Comparison of ENCODE assay signal across 26 cellular contexts in the genomic region with DNA sequence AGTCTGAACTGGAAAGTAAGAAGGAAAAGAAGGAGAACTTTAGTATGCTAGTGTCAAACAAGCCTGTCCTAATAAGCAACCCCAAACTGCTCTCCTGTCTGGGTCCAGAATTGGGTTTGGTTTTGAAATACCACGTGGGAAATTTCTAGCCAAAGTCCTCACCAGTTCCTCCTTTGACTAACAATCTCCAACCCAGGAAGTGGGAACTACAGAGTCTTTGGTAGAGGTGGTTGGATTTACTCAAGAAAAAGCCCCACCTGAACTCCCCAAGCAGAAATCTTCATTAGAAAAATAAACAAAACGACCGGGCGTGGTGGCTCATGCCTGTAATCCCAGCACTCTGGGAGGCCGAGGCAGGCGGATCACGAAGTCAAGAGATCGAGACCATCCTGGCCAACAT. TPM values are rescaled to one million over a fixed set of nuclear protein-coding genes. Genes with fewer than 3 reads are reported as not detected.
DNase-seq lines count a peak whose midpoint lies in the region; ATAC-seq, FAIRE-seq and TF ChIP-seq lines count a peak whose summit lies in the region.
"Had no signal": no experiment of that assay in that cellular context is flagged by ENCODE, and none has a peak within 500 bp of the region (broad histone marks: within the 10 kb centered on the region; RNA-seq: fewer than 3 reads in every experiment).

No MANE protein-coding gene starts in this region.

- H3K4me3 Mint-ChIP-seq in GM23338 = no peak overlapping the region
- no peak overlapping the region for H3K4me3 Mint-ChIP-seq in stimulated activated memory B cell treated with anti-CD40 and anti-IgM and Interleukin-4, amounts not matched to agents 10 μg/mL and 1 μg/mL and 100 μg/mL, for 72 hours
- H3K4me3 Mint-ChIP-seq: CD4-positive, alpha-beta T cell; IgD-negative memory B cell had no signal

- H3K27ac ChIP-seq in GM23338 (ENCODE audit: low read depth) (no peak overlapping the region), ascending aorta (no peak overlapping the region), kidney (ENCODE audit: low read depth in 2 of 2, low read length in 2 of 2) (no peak overlapping the region)

- no peaks in the 10 kb centered on the region for H3K79me2 ChIP-seq in GM23338 (replicated peaks; ENCODE audit: insufficient read depth)

- H3K4me1 ChIP-seq in GM23338 (ENCODE audit: insufficient read depth) = no peaks in the 10 kb centered on the region; the same call in 1 of the 2 replicates
- H3K4me1 ChIP-seq in mucosa of descending colon (ENCODE audit: low read depth) = peaks cover 31% of the 10 kb centered on the region
- H3K4me1 ChIP-seq in ascending aorta = no peaks in the 10 kb centered on the region
- H3K4me1 ChIP-seq in kidney (ENCODE audit: control insufficient read depth in 1 of 2, insufficient read depth in 1 of 2, low read depth in 1 of 2, low read length in 2 of 2) = peaks cover 0 to 2% of the 10 kb centered on the region in 2 donors

- H4K20me1 ChIP-seq in GM23338 (replicated peaks; ENCODE audit: insufficient read depth) = no peaks in the 10 kb centered on the region

- no peaks in the 10 kb centered on the region for H3K36me3 Mint-ChIP-seq in GM23338 (ENCODE audit: low read depth)
- H3K36me3 Mint-ChIP-seq in stimulated activated memory B cell treated with anti-CD40 and anti-IgM and Interleukin-4, amounts not matched to agents 10 μg/mL and 1 μg/mL and 100 μg/mL, for 72 hours = no peaks in the 10 kb centered on the region
- H3K36me3 Mint-ChIP-seq: IgD-negative memory B cell had no signal

- no peaks in the 10 kb centered on the region for H3K27me3 ChIP-seq in GM23338 (ENCODE audit: insufficient read depth)
- H3K27me3 ChIP-seq in ascending aorta = no peaks in the 10 kb centered on the region
- H3K27me3 ChIP-seq: Peyer's patch had no signal

- TF ChIP-seq CTCF in GM23338 (conservative IDR thresholded peaks at IDR 0.05; ENCODE audit: low read depth in 2 of 2) = no peak
- no peak for TF ChIP-seq CTCF in mucosa of descending colon (IDR thresholded peaks at IDR 0.05)
- TF ChIP-seq CTCF in ascending aorta (IDR thresholded peaks at IDR 0.05) = no peak
- TF ChIP-seq CTCF in kidney (IDR thresholded peaks at IDR 0.05; ENCODE audit: borderline replicate concordance, extremely low read depth, insufficient read depth) = no peak

- H3K9me3 Mint-ChIP-seq in GM23338 = no peaks in the 10 kb centered on the region
- H3K9me3 Mint-ChIP-seq in stimulated activated memory B cell treated with anti-CD40 and anti-IgM and Interleukin-4, amounts not matched to agents 10 μg/mL and 1 μg/mL and 100 μg/mL, for 72 hours = no peaks in the 10 kb centered on the region
- H3K9me3 Mint-ChIP-seq: CD4-positive, alpha-beta T cell; IgD-negative memory B cell had no signal

- peak overlapping the region; percentile 47; the same call in 1 of the 2 replicates for H2AFZ ChIP-seq in GM23338

- H3K36me3 ChIP-seq in GM23338 (ENCODE audit: insufficient read depth) (no peaks in the 10 kb centered on the region), mucosa of descending colon (ENCODE audit: low read depth) (no peaks in the 10 kb centered on the region), ascending aorta (no peaks in the 10 kb centered on the region), kidney (ENCODE audit: control insufficient read depth in 1 of 2, insufficient read depth in 2 of 2, low read length in 2 of 2) (no peaks in the 10 kb centered on the region)
- H3K36me3 ChIP-seq: Peyer's patch had no signal

- peaks cover 10% of the 10 kb centered on the region for H3K27me3 Mint-ChIP-seq in GM23338 (ENCODE audit: insufficient read depth, low read depth, poor library complexity)
- H3K27me3 Mint-ChIP-seq in stimulated activated memory B cell treated with anti-CD40 and anti-IgM and Interleukin-4, amounts not matched to agents 10 μg/mL and 1 μg/mL and 100 μg/mL, for 72 hours = peaks cover 10% of the 10 kb centered on the region

- intact Hi-C loops in mucosa of descending colon (cut with DNase I, micrococcal nuclease) = no loop called here
- intact Hi-C loops in ascending aorta (cut with DNase I) = no loop called here
- intact Hi-C loops in kidney (cut with DNase I) = no loop called here

- ATAC-seq in GM23338 (no peak), mucosa of descending colon (peak; percentile 66)
- no peak for ATAC-seq in stimulated activated memory B cell treated with anti-CD40 and anti-IgM and Interleukin-4, amounts not matched to agents 10 μg/mL and 1 μg/mL and 100 μg/mL, for 72 hours
- ATAC-seq: SK-N-SH treated with all-trans-retinoic acid at 6 μM for 48 hours had no signal

- DNase-seq in GM23338 (ENCODE audit: low spot score) (no peak), MV-4-11 (lab: John Stamatoyannopoulos, UW) (peak; percentile 21), mucosa of descending colon (peak in 2 of 3 donors; percentile 43 to 55), ascending aorta (ENCODE audit: low spot score in 2 of 2) (no peak), kidney (no peak)
- DNase-seq in NK-92 treated with Interleukin-12 subunit alpha and Interleukin-12 subunit beta, amount 100 ng/mL, for 24 hours (lab: John Stamatoyannopoulos, UW) = no peak
- DNase-seq: CD4-positive, alpha-beta T cell; COR-L47; DMS 273 treated with DMSO at 0.1 percent for 48 hours; DMS79 treated with DMSO at 0.1 percent for 48 hours; GOT3; HCEC 1CT; MM.1S; NCI-H1105 treated with DMSO at 0.1 percent for 48 hours; NCI-H1694; NCI-H2081; NCI-H2171; NCI-H345; NCI-H524 treated with DMSO at 0.1 percent for 48 hours; NCI-H82; Peyer's patch had no signal

- FAIRE-seq in kidney (lab: Jason Lieb, UNC) = no peak
- FAIRE-seq: GM18507 had no signal

- no peaks in the 10 kb centered on the region for H3F3A ChIP-seq in GM23338 (replicated peaks; ENCODE audit: low read depth)

- H3K9me2 ChIP-seq in GM23338 (ENCODE audit: insufficient read depth) = peaks cover 3% of the 10 kb centered on the region; the same call in 1 of the 2 replicates

- no peak overlapping the region for H3K27ac Mint-ChIP-seq in GM23338
- no peak overlapping the region for H3K27ac Mint-ChIP-seq in stimulated activated memory B cell treated with anti-CD40 and anti-IgM and Interleukin-4, amounts not matched to agents 10 μg/mL and 1 μg/mL and 100 μg/mL, for 72 hours
- H3K27ac Mint-ChIP-seq: CD4-positive, alpha-beta T cell; IgD-negative memory B cell had no signal

- H3K4me3 ChIP-seq in GM23338 (no peak overlapping the region), mucosa of descending colon (no peak overlapping the region), ascending aorta (no peak overlapping the region), kidney (ENCODE audit: low read length in 2 of 2) (no peak overlapping the region)
- H3K4me3 ChIP-seq: Peyer's patch had no signal

- H3K9me3 ChIP-seq in mucosa of descending colon (no peaks in the 10 kb centered on the region), ascending aorta (no peaks in the 10 kb centered on the region), kidney (ENCODE audit: control insufficient read depth in 1 of 2, low read length in 2 of 2) (no peaks in the 10 kb centered on the region)
- H3K9me3 ChIP-seq: Peyer's patch had no signal

- no peak overlapping the region for H3K4me2 ChIP-seq in GM23338

- H3K4me1 Mint-ChIP-seq in GM23338 = peaks cover 14% of the 10 kb centered on the region; the same call in 2 of the 3 replicates
- no peaks in the 10 kb centered on the region for H3K4me1 Mint-ChIP-seq in stimulated activated memory B cell treated with anti-CD40 and anti-IgM and Interleukin-4, amounts not matched to agents 10 μg/mL and 1 μg/mL and 100 μg/mL, for 72 hours

- no peak overlapping the region for H3K9ac ChIP-seq in kidney (ENCODE audit: low read length in 2 of 2)

TF ChIP-seq in GM23338, 12 proteins besides CTCF, POLR2A, EP300 and RAD21 (continues in another document):
- TF ChIP-seq, protein P1, sequence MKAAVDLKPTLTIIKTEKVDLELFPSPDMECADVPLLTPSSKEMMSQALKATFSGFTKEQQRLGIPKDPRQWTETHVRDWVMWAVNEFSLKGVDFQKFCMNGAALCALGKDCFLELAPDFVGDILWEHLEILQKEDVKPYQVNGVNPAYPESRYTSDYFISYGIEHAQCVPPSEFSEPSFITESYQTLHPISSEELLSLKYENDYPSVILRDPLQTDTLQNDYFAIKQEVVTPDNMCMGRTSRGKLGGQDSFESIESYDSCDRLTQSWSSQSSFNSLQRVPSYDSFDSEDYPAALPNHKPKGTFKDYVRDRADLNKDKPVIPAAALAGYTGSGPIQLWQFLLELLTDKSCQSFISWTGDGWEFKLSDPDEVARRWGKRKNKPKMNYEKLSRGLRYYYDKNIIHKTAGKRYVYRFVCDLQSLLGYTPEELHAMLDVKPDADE (IDR thresholded peaks at IDR 0.05) = no peak
- TF ChIP-seq ZNF114 (CRISPR knock-in tag; IDR thresholded peaks at IDR 0.05) = no peak

RNA-seq across cellular contexts. Expression of a gene that starts 17.3 kb away (rescaled TPM):
- 564 and 584 TPM in 2 replicates for total RNA-seq in GM23338 (2014; rRNA removed; shearing (Covaris generic))
- 130 and 141 TPM in 2 replicates for polyA plus RNA-seq in GM23338 (2016; fragmentation: Nextera tagmentation; extraction: Ambion mirVana)
- total RNA-seq in mucosa of descending colon = 100 to 1,000 TPM; 341 to 535 (median 345) TPM
- 181 TPM for total RNA-seq in ascending aorta
- total RNA-seq in kidney = 417 TPM
- 114 TPM for polyA plus RNA-seq in kidney (ENCODE audit: insufficient read depth, low read depth, low replicate concordance)

RNA-seq across cellular contexts. Expression of a gene that starts 40.0 kb away (rescaled TPM):
- total RNA-seq in GM23338 (2014; rRNA removed; shearing (Covaris generic)) = 537 and 552 TPM in 2 replicates
- polyA plus RNA-seq in GM23338 (2016; fragmentation: Nextera tagmentation; extraction: Ambion mirVana) = 1,013 and 1,049 TPM in 2 replicates
- total RNA-seq in mucosa of descending colon = 1,000 to 10,000 TPM in 1 of 3 donors, 100 to 1,000 TPM in 2; 296 to 1,063 (median 953) TPM
- total RNA-seq in ascending aorta = 285 TPM
- 386 TPM for total RNA-seq in kidney
- 245 TPM for polyA plus RNA-seq in kidney (ENCODE audit: insufficient read depth, low read depth, low replicate concordance)
- total RNA-seq: OCI-LY7 had no signal

Comparison
In these comparisons a context has a peak if more than half of its experiments do, and no peak if none do; other contexts are left out.
1. DNase-seq: peak in MV-4-11 (single experiment) and mucosa of descending colon (2 of 3); none in GM23338 (single experiment), NK-92 treated with Interleukin-12 subunit alpha and Interleukin-12 subunit beta, amount 100 ng/mL, for 24 hours (single experiment), ascending aorta (0 of 2) and kidney (single experiment).